ENCODE assay signal across 1 cellular context in genomic region chr2:240563231-240563630, GRCh38.
TF ChIP-seq lines count a peak whose summit lies in the region.

No MANE protein-coding gene starts in this region.

TF ChIP-seq in K562, 482 proteins besides CTCF, POLR2A, EP300 and RAD21:
- TF ChIP-seq, protein P1, sequence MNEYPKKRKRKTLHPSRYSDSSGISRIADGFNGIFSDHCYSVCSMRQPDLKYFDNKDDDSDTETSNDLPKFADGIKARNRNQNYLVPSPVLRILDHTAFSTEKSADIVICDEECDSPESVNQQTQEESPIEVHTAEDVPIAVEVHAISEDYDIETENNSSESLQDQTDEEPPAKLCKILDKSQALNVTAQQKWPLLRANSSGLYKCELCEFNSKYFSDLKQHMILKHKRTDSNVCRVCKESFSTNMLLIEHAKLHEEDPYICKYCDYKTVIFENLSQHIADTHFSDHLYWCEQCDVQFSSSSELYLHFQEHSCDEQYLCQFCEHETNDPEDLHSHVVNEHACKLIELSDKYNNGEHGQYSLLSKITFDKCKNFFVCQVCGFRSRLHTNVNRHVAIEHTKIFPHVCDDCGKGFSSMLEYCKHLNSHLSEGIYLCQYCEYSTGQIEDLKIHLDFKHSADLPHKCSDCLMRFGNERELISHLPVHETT (CRISPR knock-in tag; conservative IDR thresholded peaks at IDR 0.05 in 1 of 2, IDR thresholded peaks at IDR 0.05 in 1 of 2), result 0 out of 4 replicates have a peak, but pooled peaks of 1 of the 2 experiments have one; percentile 41
- TF ChIP-seq, protein P2, sequence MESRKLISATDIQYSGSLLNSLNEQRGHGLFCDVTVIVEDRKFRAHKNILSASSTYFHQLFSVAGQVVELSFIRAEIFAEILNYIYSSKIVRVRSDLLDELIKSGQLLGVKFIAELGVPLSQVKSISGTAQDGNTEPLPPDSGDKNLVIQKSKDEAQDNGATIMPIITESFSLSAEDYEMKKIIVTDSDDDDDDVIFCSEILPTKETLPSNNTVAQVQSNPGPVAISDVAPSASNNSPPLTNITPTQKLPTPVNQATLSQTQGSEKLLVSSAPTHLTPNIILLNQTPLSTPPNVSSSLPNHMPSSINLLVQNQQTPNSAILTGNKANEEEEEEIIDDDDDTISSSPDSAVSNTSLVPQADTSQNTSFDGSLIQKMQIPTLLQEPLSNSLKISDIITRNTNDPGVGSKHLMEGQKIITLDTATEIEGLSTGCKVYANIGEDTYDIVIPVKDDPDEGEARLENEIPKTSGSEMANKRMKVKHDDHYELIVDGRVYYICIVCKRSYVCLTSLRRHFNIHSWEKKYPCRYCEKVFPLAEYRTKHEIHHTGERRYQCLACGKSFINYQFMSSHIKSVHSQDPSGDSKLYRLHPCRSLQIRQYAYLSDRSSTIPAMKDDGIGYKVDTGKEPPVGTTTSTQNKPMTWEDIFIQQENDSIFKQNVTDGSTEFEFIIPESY (CRISPR knock-in tag; IDR thresholded peaks at IDR 0.05), result peak; percentile 77
- TF ChIP-seq, protein P3, sequence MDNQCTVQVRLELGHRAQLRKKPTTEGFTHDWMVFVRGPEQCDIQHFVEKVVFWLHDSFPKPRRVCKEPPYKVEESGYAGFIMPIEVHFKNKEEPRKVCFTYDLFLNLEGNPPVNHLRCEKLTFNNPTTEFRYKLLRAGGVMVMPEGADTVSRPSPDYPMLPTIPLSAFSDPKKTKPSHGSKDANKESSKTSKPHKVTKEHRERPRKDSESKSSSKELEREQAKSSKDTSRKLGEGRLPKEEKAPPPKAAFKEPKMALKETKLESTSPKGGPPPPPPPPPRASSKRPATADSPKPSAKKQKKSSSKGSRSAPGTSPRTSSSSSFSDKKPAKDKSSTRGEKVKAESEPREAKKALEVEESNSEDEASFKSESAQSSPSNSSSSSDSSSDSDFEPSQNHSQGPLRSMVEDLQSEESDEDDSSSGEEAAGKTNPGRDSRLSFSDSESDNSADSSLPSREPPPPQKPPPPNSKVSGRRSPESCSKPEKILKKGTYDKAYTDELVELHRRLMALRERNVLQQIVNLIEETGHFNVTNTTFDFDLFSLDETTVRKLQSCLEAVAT (IDR thresholded peaks at IDR 0.05), result 0 out of 4 replicates have a peak, but pooled peaks of 1 of the 2 experiments have one; percentile 15
TF ChIP-seq in K562: peak in this region for 3; not testable (repeated sequence) for 479.
